ENCODE assay signal across 9 cellular contexts in genomic region chr9:117682955-117683710, GRCh38. TPM values are rescaled to one million over a fixed set of nuclear protein-coding genes. Genes with fewer than 3 reads are reported as not detected.
DNase-seq lines count a peak whose midpoint lies in the region; ATAC-seq and TF ChIP-seq lines count a peak whose summit lies in the region.
"Had no signal": no experiment of that assay in that cellular context is flagged by ENCODE, and none has a peak within 500 bp of the region (broad histone marks: within the 10 kb centered on the region; RNA-seq: fewer than 3 reads in every experiment).

No MANE protein-coding gene starts in this region.

- H3K9me3 Mint-ChIP-seq in endodermal cell = peaks cover 6% of the 10 kb centered on the region

- peaks cover 32% of the 10 kb centered on the region for H3K4me1 Mint-ChIP-seq in endodermal cell

- no peak overlapping the region for H3K4me3 ChIP-seq in endodermal cell (ENCODE audit: low read length)
- H3K4me3 ChIP-seq in effector memory CD4-positive, alpha-beta T cell (ENCODE audit: insufficient read depth, low read depth, low read length, poor library complexity, severe bottlenecking) = no peak overlapping the region
- H3K4me3 ChIP-seq: cardiac muscle cell had no signal

- no peak overlapping the region for H3K4me3 Mint-ChIP-seq in endodermal cell

- H3K9me3 ChIP-seq in endodermal cell (ENCODE audit: control insufficient read depth, low read length) = peaks cover under 1% of the 10 kb centered on the region
- no peaks in the 10 kb centered on the region for H3K9me3 ChIP-seq in effector memory CD4-positive, alpha-beta T cell (ENCODE audit: control insufficient read depth, low read length)

- H3K27me3 ChIP-seq in endodermal cell (ENCODE audit: control insufficient read depth, insufficient read depth, low read length, poor library complexity, severe bottlenecking) = no peaks in the 10 kb centered on the region
- no peaks in the 10 kb centered on the region for H3K27me3 ChIP-seq in effector memory CD4-positive, alpha-beta T cell (replicated peaks; ENCODE audit: control insufficient read depth, insufficient read depth, low read length, poor library complexity, severe bottlenecking)
- H3K27me3 ChIP-seq: cardiac muscle cell had no signal

- H3K36me3 ChIP-seq in endodermal cell (ENCODE audit: control insufficient read depth, insufficient read depth, low read length) = no peaks in the 10 kb centered on the region
- H3K36me3 ChIP-seq in effector memory CD4-positive, alpha-beta T cell (ENCODE audit: control insufficient read depth, insufficient read depth, low read length) = no peaks in the 10 kb centered on the region
- H3K36me3 ChIP-seq: cardiac muscle cell had no signal

- peaks cover 2% of the 10 kb centered on the region for H3K27me3 Mint-ChIP-seq in endodermal cell (ENCODE audit: insufficient read depth)

- peaks cover 15% of the 10 kb centered on the region for H3K4me1 ChIP-seq in endodermal cell (ENCODE audit: control insufficient read depth, insufficient read depth, low read length)
- H3K4me1 ChIP-seq in effector memory CD4-positive, alpha-beta T cell (ENCODE audit: control insufficient read depth, insufficient read depth, low read length, poor library complexity, severe bottlenecking) = no peaks in the 10 kb centered on the region

- H3K9ac ChIP-seq in endodermal cell (ENCODE audit: extremely low read depth, low read length, poor library complexity, severe bottlenecking) = no peak overlapping the region

- peak; percentile 17 for DNase-seq in AG20443 (ENCODE audit: low spot score)
- peak; percentile 77 for DNase-seq in NCI-H748 (lab: John Stamatoyannopoulos, UW; ENCODE audit: unreplicated experiment)
- no peak for DNase-seq in activated CD8-positive, alpha-beta memory T cell treated with anti-CD3 and anti-CD28 coated beads, Interleukin-2, amount 50 U/mL, for 48 hours
- DNase-seq in NCI-H446 (lab: John Stamatoyannopoulos, UW) = no peak
- no peak for DNase-seq in endodermal cell
- no peak for DNase-seq in effector memory CD4-positive, alpha-beta T cell

- H3K27ac ChIP-seq in endodermal cell (ENCODE audit: low read depth, low read length) = no peak overlapping the region
- H3K27ac ChIP-seq in effector memory CD4-positive, alpha-beta T cell (ENCODE audit: insufficient read depth, low read length, poor library complexity, severe bottlenecking) = no peak overlapping the region
- H3K27ac ChIP-seq: cardiac muscle cell had no signal

- TF ChIP-seq CTCF in endodermal cell (conservative IDR thresholded peaks at IDR 0.05) = no peak

- H3K27ac Mint-ChIP-seq in endodermal cell = no peak overlapping the region

- ATAC-seq in GM19452 (IDR thresholded peaks at IDR 0.05; ENCODE audit: unreplicated experiment) = peak; percentile 76
- ATAC-seq in HG02973 (IDR thresholded peaks at IDR 0.05; ENCODE audit: unreplicated experiment) = peak; percentile 85

- WGBS in endodermal cell (ENCODE audit: insufficient coverage in 1 of 2, insufficient read length in 1 of 2), 2 experiments = 83 to 85% methylated on average over 2 to 3 of the region's 3 CpGs

- peaks cover under 1% of the 10 kb centered on the region for H3K36me3 Mint-ChIP-seq in endodermal cell (ENCODE audit: low read depth)

RNA-seq across cellular contexts. Expression of gene TLR4, which starts 21.1 kb away (rescaled TPM):
- total RNA-seq in endodermal cell = under 1 TPM in 1 of 2 donors, not detected in 1; 0.07 TPM
- polyA plus RNA-seq in endodermal cell (2013, experiment 1 of 2) = 1.1 TPM
- 1.8 TPM for polyA plus RNA-seq in endodermal cell (2013, experiment 2 of 2)
- polyA plus RNA-seq: cardiac muscle cell had no signal

Comparison
In these comparisons a context has a peak if more than half of its experiments do, and no peak if none do; other contexts are left out.
1. DNase-seq: peak in AG20443 (single experiment) and NCI-H748 (single experiment); none in activated CD8-positive, alpha-beta memory T cell treated with anti-CD3 and anti-CD28 coated beads, Interleukin-2, amount 50 U/mL, for 48 hours (single experiment), NCI-H446 (0 of 2), endodermal cell (single experiment) and effector memory CD4-positive, alpha-beta T cell (0 of 3).